In the genomic region with DNA sequence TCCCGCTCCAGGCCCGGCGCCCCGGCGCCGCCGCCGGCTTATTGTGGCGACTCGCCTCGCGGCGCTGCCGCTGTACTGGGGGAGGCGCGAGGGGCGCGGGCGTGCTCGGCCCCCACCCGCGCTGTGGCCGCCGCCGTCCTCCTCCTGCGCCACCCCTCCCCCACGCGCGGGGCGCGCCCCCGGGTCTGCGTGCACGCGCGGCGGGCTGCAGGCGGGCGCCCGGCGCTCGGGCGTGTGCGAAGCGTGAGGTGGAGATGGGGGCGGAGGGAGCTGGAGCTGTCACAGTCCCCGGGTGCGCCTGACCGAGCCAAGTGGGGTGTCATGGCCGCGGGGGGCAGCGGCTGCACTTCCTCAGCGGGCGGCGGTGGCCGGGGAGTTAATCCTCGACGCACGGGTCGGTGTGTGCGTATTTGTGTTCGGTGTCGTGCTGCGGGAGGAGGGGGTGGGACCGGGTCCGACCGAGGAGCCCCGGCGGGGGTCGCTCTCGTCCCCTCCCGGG, we compare ENCODE assay signal across 1 cellular context.
TF ChIP-seq lines count a peak whose summit lies in the region.

No MANE protein-coding gene starts in this region.

TF ChIP-seq in WTC11, 78 proteins besides CTCF, POLR2A, EP300 and RAD21 (continued from another document):
- TF ChIP-seq, protein P1, sequence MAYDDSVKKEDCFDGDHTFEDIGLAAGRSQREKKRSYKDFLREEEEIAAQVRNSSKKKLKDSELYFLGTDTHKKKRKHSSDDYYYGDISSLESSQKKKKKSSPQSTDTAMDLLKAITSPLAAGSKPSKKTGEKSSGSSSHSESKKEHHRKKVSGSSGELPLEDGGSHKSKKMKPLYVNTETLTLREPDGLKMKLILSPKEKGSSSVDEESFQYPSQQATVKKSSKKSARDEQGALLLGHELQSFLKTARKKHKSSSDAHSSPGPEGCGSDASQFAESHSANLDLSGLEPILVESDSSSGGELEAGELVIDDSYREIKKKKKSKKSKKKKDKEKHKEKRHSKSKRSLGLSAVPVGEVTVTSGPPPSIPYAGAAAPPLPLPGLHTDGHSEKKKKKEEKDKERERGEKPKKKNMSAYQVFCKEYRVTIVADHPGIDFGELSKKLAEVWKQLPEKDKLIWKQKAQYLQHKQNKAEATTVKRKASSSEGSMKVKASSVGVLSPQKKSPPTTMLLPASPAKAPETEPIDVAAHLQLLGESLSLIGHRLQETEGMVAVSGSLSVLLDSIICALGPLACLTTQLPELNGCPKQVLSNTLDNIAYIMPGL (CRISPR knock-in tag; IDR thresholded peaks at IDR 0.05), result peak; percentile 61; the same call in 1 of the 2 replicates
- TF ChIP-seq E2F5 (CRISPR knock-in tag; IDR thresholded peaks at IDR 0.05) (peak; percentile 64; the same call in 1 of the 2 replicates), TCF7 (CRISPR knock-in tag; IDR thresholded peaks at IDR 0.05; ENCODE audit: low read depth) (no peak), IRF2 (CRISPR knock-in tag; IDR thresholded peaks at IDR 0.05; ENCODE audit: borderline replicate concordance, low read depth) (no peak), KAT7 (CRISPR knock-in tag; IDR thresholded peaks at IDR 0.05; ENCODE audit: borderline replicate concordance) (0 out of 2 replicates have a peak, but pooled peaks have one; percentile 74), PRRX2 (CRISPR knock-in tag; IDR thresholded peaks at IDR 0.05) (peak; percentile 42; the same call in 1 of the 2 replicates), TP53 (CRISPR knock-in tag; IDR thresholded peaks at IDR 0.05) (0 out of 2 replicates have a peak, but pooled peaks have one; percentile 44)
- TF ChIP-seq, protein P2, sequence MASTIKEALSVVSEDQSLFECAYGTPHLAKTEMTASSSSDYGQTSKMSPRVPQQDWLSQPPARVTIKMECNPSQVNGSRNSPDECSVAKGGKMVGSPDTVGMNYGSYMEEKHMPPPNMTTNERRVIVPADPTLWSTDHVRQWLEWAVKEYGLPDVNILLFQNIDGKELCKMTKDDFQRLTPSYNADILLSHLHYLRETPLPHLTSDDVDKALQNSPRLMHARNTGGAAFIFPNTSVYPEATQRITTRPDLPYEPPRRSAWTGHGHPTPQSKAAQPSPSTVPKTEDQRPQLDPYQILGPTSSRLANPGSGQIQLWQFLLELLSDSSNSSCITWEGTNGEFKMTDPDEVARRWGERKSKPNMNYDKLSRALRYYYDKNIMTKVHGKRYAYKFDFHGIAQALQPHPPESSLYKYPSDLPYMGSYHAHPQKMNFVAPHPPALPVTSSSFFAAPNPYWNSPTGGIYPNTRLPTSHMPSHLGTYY (CRISPR knock-in tag; IDR thresholded peaks at IDR 0.05), result peak; percentile 34; the same call in 1 of the 2 replicates
